In genomic region chr2:109322111-109322510, GRCh38 we compare ENCODE assay signal across 12 cellular contexts.
DNase-seq lines count a peak whose midpoint lies in the region; TF ChIP-seq lines count a peak whose summit lies in the region.
"Had no signal": no experiment of that assay in that cellular context is flagged by ENCODE, and none has a peak within 500 bp of the region (broad histone marks: within the 10 kb centered on the region; RNA-seq: fewer than 3 reads in every experiment).

No MANE protein-coding gene starts in this region.

- H3K56ac ChIP-seq in H9 (ENCODE audit: insufficient read length, low read depth, low read length), result no peak overlapping the region

- peaks cover 0 to 5% of the 10 kb centered on the region in 2 experiments; a peak in 3 of 5 replicates for H3K9me3 Mint-ChIP-seq in H9
- H3K9me3 Mint-ChIP-seq: memory B cell; stimulated activated naive B cell treated with anti-CD40 and anti-IgM and Interleukin-4, amounts not matched to agents 10 μg/mL and 1 μg/mL and 100 μg/mL, for 72 hours had no signal

- no peaks in the 10 kb centered on the region for H3K79me2 ChIP-seq in H9 (ENCODE audit: insufficient read depth, low read length)

- no peak overlapping the region for H3K9ac ChIP-seq in H9 (ENCODE audit: extremely low read depth, insufficient read length, low read length)

- DNase-seq in A172 (ENCODE audit: low spot score) (peak; percentile 84), T1000 (lab: John Stamatoyannopoulos, UW) (peak; percentile 54), fibroblast of villous mesenchyme (ENCODE audit: low read depth) (peak; percentile 100), non-pigmented ciliary epithelial cell (ENCODE audit: low read depth) (peak; percentile 69), H9 (no peak), NAMALWA (ENCODE audit: low spot score) (no peak), NCI-H2196 (lab: John Stamatoyannopoulos, UW; ENCODE audit: unreplicated experiment) (no peak), NCI-H2171 treated with DMSO at 0.1 percent for 48 hours (lab: John Stamatoyannopoulos, UW) (no peak)
- DNase-seq: 8988T; stimulated activated naive B cell treated with anti-CD40 and anti-IgM and Interleukin-4, amounts not matched to agents 10 μg/mL and 1 μg/mL and 100 μg/mL, for 72 hours had no signal

- H2BK12ac ChIP-seq in H9 (ENCODE audit: insufficient read length, low read depth, low read length), result no peak overlapping the region

- H3K4me3 ChIP-seq in fibroblast of villous mesenchyme (ENCODE audit: low read depth, low read length), result peak overlapping the region; percentile 23

- H2BK120ac ChIP-seq in H9 (ENCODE audit: low read depth, low read length, poor library complexity, severe bottlenecking), result no peak overlapping the region

- no peak overlapping the region for H4K8ac ChIP-seq in H9 (replicated peaks; ENCODE audit: insufficient read length, low read depth, low read length)

- H3K27ac Mint-ChIP-seq in H9, result no peak overlapping the region
- H3K27ac Mint-ChIP-seq: memory B cell; stimulated activated naive B cell treated with anti-CD40 and anti-IgM and Interleukin-4, amounts not matched to agents 10 μg/mL and 1 μg/mL and 100 μg/mL, for 72 hours had no signal

- no peak overlapping the region for H2BK20ac ChIP-seq in H9 (ENCODE audit: low read depth, low read length, poor library complexity, severe bottlenecking)

- no peak overlapping the region for H3K4ac ChIP-seq in H9 (ENCODE audit: low read depth, low read length)

- no peak overlapping the region for H3K18ac ChIP-seq in H9 (ENCODE audit: insufficient read length, low read depth, low read length)

- H2AK5ac ChIP-seq in H9 (ENCODE audit: insufficient read length, low read length), result no peak overlapping the region

- no peak overlapping the region for H3K27ac ChIP-seq in H9 (ENCODE audit: insufficient read length, low read depth, low read length)
- H3K27ac ChIP-seq: HL-60 had no signal

- no peak overlapping the region for H3K14ac ChIP-seq in H9 (ENCODE audit: insufficient read depth, low read length)

- H2BK15ac ChIP-seq in H9 (ENCODE audit: low read depth, low read length), result no peak overlapping the region

- H3K79me1 ChIP-seq in H9 (ENCODE audit: insufficient read depth, low read depth, low read length, poor library complexity, severe bottlenecking), result no peaks in the 10 kb centered on the region

- no peak overlapping the region for H3T11ph ChIP-seq in H9 (ENCODE audit: low read length)

- peaks cover 11 to 19% of the 10 kb centered on the region in 2 experiments for H3K4me1 Mint-ChIP-seq in H9
- H3K4me1 Mint-ChIP-seq: memory B cell had no signal

- no peaks in the 10 kb centered on the region for H3K23me2 ChIP-seq in H9 (ENCODE audit: insufficient read length, low read depth, low read length, poor library complexity, severe bottlenecking)

- no peaks in the 10 kb centered on the region; a peak in 2 of 7 replicates for H3K36me3 Mint-ChIP-seq in H9 (ENCODE audit: insufficient read depth in 1 of 3, low read depth in 3 of 3)
- H3K36me3 Mint-ChIP-seq: memory B cell; stimulated activated naive B cell treated with anti-CD40 and anti-IgM and Interleukin-4, amounts not matched to agents 10 μg/mL and 1 μg/mL and 100 μg/mL, for 72 hours had no signal

- H3K4me2 ChIP-seq in H9 (ENCODE audit: insufficient read depth, insufficient read length, low read length), result no peak overlapping the region

- no peak overlapping the region for H4K91ac ChIP-seq in H9 (ENCODE audit: insufficient read length, low read depth, low read length)

- H2AFZ ChIP-seq in H9 (ENCODE audit: low read length), result no peak overlapping the region

- H3K4me3 Mint-ChIP-seq in H9, result no peak overlapping the region
- H3K4me3 Mint-ChIP-seq: memory B cell; stimulated activated naive B cell treated with anti-CD40 and anti-IgM and Interleukin-4, amounts not matched to agents 10 μg/mL and 1 μg/mL and 100 μg/mL, for 72 hours had no signal

- no peaks in the 10 kb centered on the region for H3K27me3 ChIP-seq in H9 (ENCODE audit: insufficient read depth, low read length)

- TF ChIP-seq CTCF in fibroblast of villous mesenchyme (IDR thresholded peaks at IDR 0.05; ENCODE audit: insufficient read depth, low read depth, low read length) (no peak), H9 (conservative IDR thresholded peaks at IDR 0.05) (no peak)

- no peaks in the 10 kb centered on the region; the same call in 1 of the 2 replicates for H3K27me3 Mint-ChIP-seq in H9 (ENCODE audit: low read depth)

- no peaks in the 10 kb centered on the region for H3K9me3 ChIP-seq in H9 (ENCODE audit: control insufficient read depth, low read depth, low read length)

- H3K4me1 ChIP-seq in H9 (ENCODE audit: insufficient read depth, low read length), result no peaks in the 10 kb centered on the region

- H4K20me1 ChIP-seq in H9 (ENCODE audit: control insufficient read depth, insufficient read depth, insufficient read length), result no peaks in the 10 kb centered on the region

- H2BK5ac ChIP-seq in H9 (ENCODE audit: insufficient read length, low read length), result no peak overlapping the region

- no peak overlapping the region for H4K5ac ChIP-seq in H9 (ENCODE audit: insufficient read length, low read depth, low read length)

- no peak overlapping the region for H3K23ac ChIP-seq in H9 (ENCODE audit: insufficient read length, low read depth, low read length)

- WGBS in H9 (ENCODE audit: extremely low coverage, insufficient read length, low lambda C conversion rate), result no CpG with 5 or more reads among the region's 6 CpGs

Comparison
In these comparisons a context has a peak if more than half of its experiments do, and no peak if none do; other contexts are left out.
1. DNase-seq: peak in A172 (single experiment), T1000 (single experiment), fibroblast of villous mesenchyme (single experiment) and non-pigmented ciliary epithelial cell (single experiment); none in H9 (single experiment), NAMALWA (single experiment), NCI-H2196 (single experiment) and NCI-H2171 treated with DMSO at 0.1 percent for 48 hours (single experiment).